In the genomic region with DNA sequence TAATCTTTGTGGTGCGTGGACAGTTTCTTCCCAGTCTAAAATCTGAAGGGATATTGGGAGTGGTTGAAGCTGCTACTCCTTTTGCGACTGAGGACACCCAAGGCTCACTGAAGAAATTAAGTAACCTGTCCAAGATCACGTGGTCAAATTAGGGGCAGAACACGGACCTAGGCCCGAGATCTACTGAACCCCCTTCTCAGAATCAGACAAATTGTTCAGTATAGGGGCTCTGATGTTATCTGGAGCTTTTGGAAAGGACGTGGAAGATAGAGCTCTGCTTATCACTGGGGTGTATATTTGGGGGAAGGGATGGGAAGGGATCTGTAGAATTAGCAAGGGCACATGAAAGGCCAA, we compare ENCODE assay signal across 8 cellular contexts. TPM values are rescaled to one million over a fixed set of nuclear protein-coding genes. Genes with fewer than 3 reads are reported as not detected.
DNase-seq lines count a peak whose midpoint lies in the region; ATAC-seq and TF ChIP-seq lines count a peak whose summit lies in the region.

No MANE protein-coding gene starts in this region.

- peaks cover 0 to 6% (median 0%) of the 10 kb centered on the region in 3 donors for H3K27me3 Mint-ChIP-seq in naive B cell

- H3K36me3 ChIP-seq in BE2C (no peaks in the 10 kb centered on the region), HUES64 (ENCODE audit: insufficient read depth, low read length) (no peaks in the 10 kb centered on the region)

- H3K4me3 Mint-ChIP-seq in naive B cell: peak overlapping the region; percentile 86 to 99 (median 94)

- TF ChIP-seq CTCF in BE2C (IDR thresholded peaks at IDR 0.05; ENCODE audit: low read depth, low read length): no peak

- no peak for DNase-seq in BE2C
- peak; percentile 23 for DNase-seq in cerebellum (ENCODE audit: low spot score)
- DNase-seq in naive B cell: no peak
- no peak for DNase-seq in SW 1271 (lab: John Stamatoyannopoulos, UW)
- no peak for DNase-seq in activated CD4-positive, alpha-beta T cell treated with anti-CD3 and anti-CD28 coated beads for 1 hour
- no peak for DNase-seq in OCI-M2 (lab: John Stamatoyannopoulos, UW; ENCODE audit: unreplicated experiment)

- H3K4me1 ChIP-seq in BE2C (no peaks in the 10 kb centered on the region), HUES64 (ENCODE audit: insufficient read depth, low read length) (0 out of 2 replicates have a peak, but pooled peaks cover 5% of the 10 kb centered on the region)

- no peaks in the 10 kb centered on the region for H3K9me3 Mint-ChIP-seq in naive B cell

- H3K27ac ChIP-seq in HUES64 (ENCODE audit: low read depth, low read length): no peak overlapping the region; the same call in 1 of the 2 replicates

- peak overlapping the region; percentile 53 to 95 (median 82) for H3K27ac Mint-ChIP-seq in naive B cell

- peaks cover 0 to 4% of the 10 kb centered on the region in 2 donors for H3K36me3 Mint-ChIP-seq in naive B cell

- H3K4me3 ChIP-seq in BE2C (ENCODE audit: low read depth, low read length): peak overlapping the region; percentile 86
- H3K4me3 ChIP-seq in HUES64 (ENCODE audit: low read length): peak overlapping the region; percentile 83

- peaks cover 21 to 35% (median 25%) of the 10 kb centered on the region in 3 donors for H3K4me1 Mint-ChIP-seq in naive B cell

- H3K27me3 ChIP-seq in BE2C: no peaks in the 10 kb centered on the region
- no peaks in the 10 kb centered on the region for H3K27me3 ChIP-seq in HUES64 (ENCODE audit: insufficient read depth, low read length)

- peak overlapping the region; percentile 95 for H3K9ac ChIP-seq in HUES64 (ENCODE audit: low read depth, low read length)

- H3K9me3 ChIP-seq in BE2C: no peaks in the 10 kb centered on the region
- H3K9me3 ChIP-seq in HUES64 (ENCODE audit: insufficient read depth, low read depth, low read length): no peaks in the 10 kb centered on the region

- WGBS in HUES64: 18% methylated on average over 6 of the region's 6 CpGs

- ATAC-seq in naive B cell (ENCODE audit: low read depth in 2 of 2) (no peak), HG02571 (IDR thresholded peaks at IDR 0.05; ENCODE audit: unreplicated experiment) (no peak)

RNA-seq across cellular contexts. Expression of a gene that starts 0.9 kb away (rescaled TPM):
- 5.0 TPM for polyA plus RNA-seq in BE2C (2012; ENCODE audit: insufficient read depth, insufficient read length, low read depth)
- 10.6 TPM for polyA plus RNA-seq in HUES64 (2013, experiment 1 of 2)
- 9.3 TPM for polyA plus RNA-seq in HUES64 (2013, experiment 2 of 2)
- total RNA-seq in cerebellum: 31.3 TPM
- 10 to 100 TPM in 3 of 6 donors, 1 to 10 TPM in 3; 8.5 to 17.0 (median 10.8) TPM for polyA plus RNA-seq in naive B cell (ENCODE audit: low read depth in 6 of 6)
